In genomic region chr6:165883851-165884640, GRCh38 we compare ENCODE assay signal across 11 cellular contexts.
DNase-seq lines count a peak whose midpoint lies in the region; ATAC-seq and TF ChIP-seq lines count a peak whose summit lies in the region.
"Had no signal": no experiment of that assay in that cellular context is flagged by ENCODE, and none has a peak within 500 bp of the region (broad histone marks: within the 10 kb centered on the region; RNA-seq: fewer than 3 reads in every experiment).

No MANE protein-coding gene starts in this region.

- DNase-seq in AG08396 (ENCODE audit: low spot score), result peak; percentile 28
- DNase-seq in H4 (ENCODE audit: low spot score), result peak; percentile 14
- DNase-seq in adipocyte (ENCODE audit: low read depth), result peak; percentile 0
- DNase-seq in kidney epithelial cell (ENCODE audit: low read depth), result peak; percentile 16
- no peak for DNase-seq in midbrain (lab: John Stamatoyannopoulos, UW)
- DNase-seq in WTC11 (ENCODE audit: low spot score), result no peak
- DNase-seq in occipital lobe (lab: John Stamatoyannopoulos, UW), result no peak

- peaks cover 16% of the 10 kb centered on the region for H3K9me3 ChIP-seq in adipocyte (ENCODE audit: control insufficient read depth, low read length)

- TF ChIP-seq CTCF in kidney epithelial cell (IDR thresholded peaks at IDR 0.05; ENCODE audit: insufficient read depth, low read length, poor library complexity, severe bottlenecking) (no peak), WTC11 (IDR thresholded peaks at IDR 0.05) (no peak)

- CTCF ChIA-PET in WTC11 (lab: Charles Lee), result interaction anchor here (0.5 to 4.4 kb wide), 7 partner anchors 35 to 222 kb away, joined by 3 to 46 read pairs (median 6); no protein-coding TSS in a partner anchor

- H3K4me1 ChIP-seq in adipocyte (ENCODE audit: control insufficient read depth, insufficient read depth, low read length), result no peaks in the 10 kb centered on the region

- POLR2A ChIA-PET in WTC11 (lab: Charles Lee), result no interaction called here

- no peak overlapping the region for H3K4me3 Mint-ChIP-seq in WTC11
- H3K4me3 Mint-ChIP-seq: activated CD8-positive, alpha-beta memory T cell treated with anti-CD3 and anti-CD28 coated beads, Interleukin-2, amount 10 ng/mL, durations not matched to agents 7 days and 5 days had no signal

- peaks cover 11% of the 10 kb centered on the region; the same call in 1 of the 2 replicates for H3K27me3 Mint-ChIP-seq in WTC11 (ENCODE audit: low read depth)

- no peak overlapping the region for H3K4me3 ChIP-seq in adipocyte (ENCODE audit: low read length)
- H3K4me3 ChIP-seq in kidney epithelial cell (ENCODE audit: low read depth, low read length), result no peak overlapping the region
- H3K4me3 ChIP-seq: PC-9 had no signal

- H3K27me3 ChIP-seq in adipocyte (replicated peaks; ENCODE audit: control insufficient read depth, insufficient read depth, low read length), result peaks cover 2% of the 10 kb centered on the region
- H3K27me3 ChIP-seq in kidney epithelial cell (ENCODE audit: control insufficient read depth, insufficient read depth, low read length), result no peaks in the 10 kb centered on the region

- H3K27ac Mint-ChIP-seq in WTC11, result no peak overlapping the region
- H3K27ac Mint-ChIP-seq: activated CD8-positive, alpha-beta memory T cell treated with anti-CD3 and anti-CD28 coated beads, Interleukin-2, amount 10 ng/mL, durations not matched to agents 7 days and 5 days had no signal

- H3K36me3 ChIP-seq in adipocyte (ENCODE audit: control insufficient read depth, insufficient read depth, low read length, severe bottlenecking) (no peaks in the 10 kb centered on the region), kidney epithelial cell (ENCODE audit: control insufficient read depth, insufficient read depth, low read length) (no peaks in the 10 kb centered on the region)

- H3K36me3 Mint-ChIP-seq in WTC11, result peaks cover 12% of the 10 kb centered on the region
- H3K36me3 Mint-ChIP-seq: activated CD8-positive, alpha-beta memory T cell treated with anti-CD3 and anti-CD28 coated beads, Interleukin-2, amount 10 ng/mL, durations not matched to agents 7 days and 5 days; naive thymus-derived CD4-positive, alpha-beta T cell had no signal

- ATAC-seq in HG02763 (IDR thresholded peaks at IDR 0.05; ENCODE audit: unreplicated experiment) (no peak), WTC11 (no peak)

- H3K9ac ChIP-seq in adipocyte (ENCODE audit: low read length), result no peak overlapping the region

- H3K9me3 Mint-ChIP-seq in WTC11, result peaks cover 35% of the 10 kb centered on the region

- peaks cover 6% of the 10 kb centered on the region for H3K4me1 Mint-ChIP-seq in WTC11

TF ChIP-seq in WTC11, 78 proteins besides CTCF, POLR2A, EP300 and RAD21:
- TF ChIP-seq RORB (CRISPR knock-in tag; IDR thresholded peaks at IDR 0.05), result no peak
- no peak for TF ChIP-seq USF2 (CRISPR knock-in tag; IDR thresholded peaks at IDR 0.05)
- no peak for TF ChIP-seq NFATC4 (CRISPR knock-in tag; IDR thresholded peaks at IDR 0.05)
- TF ChIP-seq SOX15 (CRISPR knock-in tag; IDR thresholded peaks at IDR 0.05), result no peak
- TF ChIP-seq, protein P1, sequence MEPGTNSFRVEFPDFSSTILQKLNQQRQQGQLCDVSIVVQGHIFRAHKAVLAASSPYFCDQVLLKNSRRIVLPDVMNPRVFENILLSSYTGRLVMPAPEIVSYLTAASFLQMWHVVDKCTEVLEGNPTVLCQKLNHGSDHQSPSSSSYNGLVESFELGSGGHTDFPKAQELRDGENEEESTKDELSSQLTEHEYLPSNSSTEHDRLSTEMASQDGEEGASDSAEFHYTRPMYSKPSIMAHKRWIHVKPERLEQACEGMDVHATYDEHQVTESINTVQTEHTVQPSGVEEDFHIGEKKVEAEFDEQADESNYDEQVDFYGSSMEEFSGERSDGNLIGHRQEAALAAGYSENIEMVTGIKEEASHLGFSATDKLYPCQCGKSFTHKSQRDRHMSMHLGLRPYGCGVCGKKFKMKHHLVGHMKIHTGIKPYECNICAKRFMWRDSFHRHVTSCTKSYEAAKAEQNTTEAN (CRISPR knock-in tag; IDR thresholded peaks at IDR 0.05), result no peak
- TF ChIP-seq MXD4 (CRISPR knock-in tag; IDR thresholded peaks at IDR 0.05; ENCODE audit: borderline replicate concordance), result no peak
- TF ChIP-seq, protein P2, sequence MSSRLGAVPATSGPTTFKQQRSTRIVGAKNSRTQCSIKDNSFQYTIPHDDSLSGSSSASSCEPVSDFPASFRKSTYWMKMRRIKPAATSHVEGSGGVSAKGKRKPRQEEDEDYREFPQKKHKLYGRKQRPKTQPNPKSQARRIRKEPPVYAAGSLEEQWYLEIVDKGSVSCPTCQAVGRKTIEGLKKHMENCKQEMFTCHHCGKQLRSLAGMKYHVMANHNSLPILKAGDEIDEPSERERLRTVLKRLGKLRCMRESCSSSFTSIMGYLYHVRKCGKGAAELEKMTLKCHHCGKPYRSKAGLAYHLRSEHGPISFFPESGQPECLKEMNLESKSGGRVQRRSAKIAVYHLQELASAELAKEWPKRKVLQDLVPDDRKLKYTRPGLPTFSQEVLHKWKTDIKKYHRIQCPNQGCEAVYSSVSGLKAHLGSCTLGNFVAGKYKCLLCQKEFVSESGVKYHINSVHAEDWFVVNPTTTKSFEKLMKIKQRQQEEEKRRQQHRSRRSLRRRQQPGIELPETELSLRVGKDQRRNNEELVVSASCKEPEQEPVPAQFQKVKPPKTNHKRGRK (CRISPR knock-in tag; IDR thresholded peaks at IDR 0.05; ENCODE audit: borderline replicate concordance), result no peak
- TF ChIP-seq TEAD1 (CRISPR knock-in tag; IDR thresholded peaks at IDR 0.05), result no peak
- TF ChIP-seq ZNF219 (CRISPR knock-in tag; IDR thresholded peaks at IDR 0.05; ENCODE audit: borderline replicate concordance), result no peak
- TF ChIP-seq, protein P3, sequence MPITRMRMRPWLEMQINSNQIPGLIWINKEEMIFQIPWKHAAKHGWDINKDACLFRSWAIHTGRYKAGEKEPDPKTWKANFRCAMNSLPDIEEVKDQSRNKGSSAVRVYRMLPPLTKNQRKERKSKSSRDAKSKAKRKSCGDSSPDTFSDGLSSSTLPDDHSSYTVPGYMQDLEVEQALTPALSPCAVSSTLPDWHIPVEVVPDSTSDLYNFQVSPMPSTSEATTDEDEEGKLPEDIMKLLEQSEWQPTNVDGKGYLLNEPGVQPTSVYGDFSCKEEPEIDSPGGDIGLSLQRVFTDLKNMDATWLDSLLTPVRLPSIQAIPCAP (CRISPR knock-in tag; IDR thresholded peaks at IDR 0.05), result no peak
- no peak for TF ChIP-seq ZNF263 (CRISPR knock-in tag; IDR thresholded peaks at IDR 0.05; ENCODE audit: low read depth)
- no peak for TF ChIP-seq RELA (CRISPR knock-in tag; IDR thresholded peaks at IDR 0.05; ENCODE audit: borderline replicate concordance)
- TF ChIP-seq ZNF671 (CRISPR knock-in tag; IDR thresholded peaks at IDR 0.05), result no peak

Comparison
In these comparisons a context has a peak if more than half of its experiments do, and no peak if none do; other contexts are left out.
1. DNase-seq: peak in AG08396 (single experiment), H4 (single experiment), adipocyte (single experiment) and kidney epithelial cell (single experiment); none in midbrain (single experiment), WTC11 (single experiment) and occipital lobe (single experiment).